In the genomic region with DNA sequence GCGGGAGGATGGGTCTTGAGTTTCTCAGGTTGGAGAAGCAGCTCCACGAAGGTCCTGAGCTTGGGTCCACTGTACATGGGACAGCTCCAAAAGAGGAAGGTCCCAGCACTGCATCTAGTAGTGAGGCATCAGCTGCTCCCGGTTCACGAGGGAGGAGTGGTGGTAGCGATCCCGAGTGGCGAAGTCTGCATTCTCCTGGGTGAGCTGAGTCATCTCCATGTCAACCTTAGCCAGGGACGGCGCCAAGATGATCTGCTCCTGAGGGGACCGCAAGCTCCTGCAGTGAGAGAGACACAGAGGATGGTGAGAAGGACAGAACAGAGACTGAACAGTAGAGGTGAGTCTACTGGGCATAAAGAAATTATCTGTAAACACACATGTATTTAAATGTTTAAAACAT, we compare ENCODE assay signal across 20 cellular contexts. TPM values are rescaled to one million over a fixed set of nuclear protein-coding genes. Genes with fewer than 3 reads are reported as not detected.
DNase-seq lines count a peak whose midpoint lies in the region; ATAC-seq, FAIRE-seq and TF ChIP-seq lines count a peak whose summit lies in the region.
"Had no signal": no experiment of that assay in that cellular context is flagged by ENCODE, and none has a peak within 500 bp of the region (broad histone marks: within the 10 kb centered on the region; RNA-seq: fewer than 3 reads in every experiment).

No MANE protein-coding gene starts in this region.

- TF ChIP-seq EP300 in GM12878 (IDR thresholded peaks at IDR 0.05; ENCODE audit: borderline replicate concordance in 1 of 2, control insufficient read depth in 1 of 2, low read depth in 2 of 2, low read length in 2 of 2) (no peak), HepG2 (IDR thresholded peaks at IDR 0.05; ENCODE audit: low read depth in 2 of 2, low read length in 2 of 2) (no peak), HepG2 (CRISPR knock-in tag; IDR thresholded peaks at IDR 0.05; ENCODE audit: borderline replicate concordance) (no peak)

- H3K4me2 ChIP-seq in Karpas-422 (ENCODE audit: low read depth, low read length, poor library complexity, severe bottlenecking) (no peak overlapping the region), GM12878 (ENCODE audit: control insufficient read depth, insufficient read depth) (no peak overlapping the region), HepG2 (ENCODE audit: low read depth, low read length) (no peak overlapping the region)

- TF ChIP-seq RAD21 in GM12878 (IDR thresholded peaks at IDR 0.05; ENCODE audit: insufficient read depth, low read depth, low read length), result no peak
- no peak for TF ChIP-seq RAD21 in HepG2 (CRISPR knock-in tag; IDR thresholded peaks at IDR 0.05)

- peaks cover 30% of the 10 kb centered on the region for H3K4me1 ChIP-seq in Karpas-422 (ENCODE audit: low read length)
- peaks cover 9% of the 10 kb centered on the region for H3K4me1 ChIP-seq in GM12878 (ENCODE audit: control insufficient read depth, insufficient read depth, low read length)
- H3K4me1 ChIP-seq in HepG2 (ENCODE audit: insufficient read depth, low read length), result peaks cover 24% of the 10 kb centered on the region
- H3K4me1 ChIP-seq in adrenal gland (replicated peaks in 1 of 2), result peaks cover 0 to 4% of the 10 kb centered on the region in 2 donors
- H3K4me1 ChIP-seq: transverse colon had no signal

- CTCF ChIA-PET in GM12878 (lab: Yijun Ruan, JAX) (interaction anchor here (0.7 kb wide), 1 partner anchor 333 kb away, joined by 3 read pairs; no protein-coding TSS in a partner anchor), HepG2 (lab: Yijun Ruan, JAX; ENCODE audit: low intra/inter-chr PET ratio, low total read pairs) (no interaction called here)

- no peaks in the 10 kb centered on the region for H3K9me2 ChIP-seq in Karpas-422 (replicated peaks; ENCODE audit: insufficient read depth, low read length)

- H3K79me2 ChIP-seq in Karpas-422 (ENCODE audit: low read length) (peaks cover 7% of the 10 kb centered on the region; the same call in 1 of the 2 replicates), GM12878 (ENCODE audit: control insufficient read depth, insufficient read depth, low read length) (no peaks in the 10 kb centered on the region; the same call in 1 of the 2 replicates), HepG2 (ENCODE audit: insufficient read depth, low read length) (no peaks in the 10 kb centered on the region)

- H2AFZ ChIP-seq in Karpas-422 (ENCODE audit: low read length), result no peak overlapping the region
- H2AFZ ChIP-seq in GM12878 (ENCODE audit: control insufficient read depth, low read depth, low read length), result no peak overlapping the region
- no peak overlapping the region for H2AFZ ChIP-seq in HepG2 (ENCODE audit: low read length)

- POLR2A ChIA-PET in GM12878 (lab: Charles Lee) (interaction anchor here (0.6 to 0.7 kb wide), 3 partner anchors 9 to 97 kb away, joined by 3 read pairs; no protein-coding TSS in a partner anchor), HepG2 (lab: Yijun Ruan, JAX) (interaction anchor here (0.6 kb wide), 1 partner anchor 1470 kb away, joined by 3 read pairs; no protein-coding TSS in a partner anchor)

- in situ Hi-C loops in GM12878 (cut with MboI), result no loop called here
- in situ Hi-C loops in HepG2 (cut with HindIII; ENCODE audit: extremely low pct_ligation_motif_present, low pct_unique_long_range_greater_than_20kb), result no loop called here

- no peak for FAIRE-seq in GM12878 (lab: Jason Lieb, UNC)
- no peak for FAIRE-seq in HepG2 (lab: Jason Lieb, UNC)

- intact Hi-C loops in GM12878 (cut with micrococcal nuclease; ENCODE audit: unreplicated experiment), result no loop called here
- intact Hi-C loops in HepG2 (cut with micrococcal nuclease; ENCODE audit: unreplicated experiment), result no loop called here
- intact Hi-C loops in Right ventricle myocardium superior (cut with DNase I), result no loop called here
- intact Hi-C loops in adrenal gland (cut with DNase I), result no loop called here

- H3K27ac ChIP-seq in Karpas-422 (ENCODE audit: low read length), result 0 out of 2 replicates have a peak overlapping the region, but pooled peaks have one; percentile 37
- no peak overlapping the region for H3K27ac ChIP-seq in GM12878 (ENCODE audit: control insufficient read depth, insufficient read depth)
- H3K27ac ChIP-seq in HepG2 (ENCODE audit: extremely low read length, insufficient read depth, low read length), result no peak overlapping the region
- H3K27ac ChIP-seq in adrenal gland, result no peak overlapping the region
- H3K27ac ChIP-seq: 22Rv1, cardiac muscle cell, SK-N-MC, transverse colon, VCaP had no signal

- H3K4me3 ChIP-seq in Karpas-422 (ENCODE audit: low read length) (no peak overlapping the region), GM12878 (no peak overlapping the region), HepG2 (replicated peaks in 1 of 3; ENCODE audit: insufficient read depth in 1 of 3, low read depth in 2 of 3, low read length in 3 of 3) (no peak overlapping the region), adrenal gland (no peak overlapping the region)
- H3K4me3 ChIP-seq: cardiac muscle cell, SK-N-MC, transverse colon had no signal

- H3K9me3 ChIP-seq in Karpas-422 (ENCODE audit: low read length) (no peaks in the 10 kb centered on the region), GM12878 (replicated peaks; ENCODE audit: control insufficient read depth, insufficient read depth, low read length) (no peaks in the 10 kb centered on the region), HepG2 (ENCODE audit: low read length) (no peaks in the 10 kb centered on the region), adrenal gland (replicated peaks in 1 of 3) (no peaks in the 10 kb centered on the region)
- H3K9me3 ChIP-seq: transverse colon had no signal

- H4K20me1 ChIP-seq in Karpas-422 (ENCODE audit: insufficient read depth, low read depth, low read length) (0 out of 2 replicates have a peak, but pooled peaks cover 4% of the 10 kb centered on the region), GM12878 (ENCODE audit: control insufficient read depth, insufficient read depth) (no peaks in the 10 kb centered on the region), HepG2 (ENCODE audit: insufficient read depth, low read length) (no peaks in the 10 kb centered on the region)

- BruUV-seq in GM12878 (replicated peaks; lab: Mats Ljungman, UMichigan) (TSS peak; percentile 31), HepG2 (replicated peaks; lab: Mats Ljungman, UMichigan) (no TSS peak)

- DNase-seq in A172 (ENCODE audit: low spot score) (peak; percentile 81), Karpas-422 (no peak), GM12878 (ENCODE audit: low read depth, low spot score) (no peak), HepG2 (ENCODE audit: low spot score) (no peak), ureter (ENCODE audit: low spot score) (no peak), MV-4-11 (lab: John Stamatoyannopoulos, UW) (no peak), Right ventricle myocardium superior (no peak), adrenal gland (no peak)
- DNase-seq: activated CD4-positive, alpha-beta T cell treated with anti-CD3 and anti-CD28 coated beads for 48 hours; activated T-cell treated with anti-CD3 and anti-CD28 coated beads, Interleukin-2, amount 50 U/mL, for 24 hours; dermis blood vessel endothelial cell; H7; mammary epithelial cell; NCI-H1436; NCI-H524 treated with DMSO at 0.1 percent for 48 hours; transverse colon had no signal

- TF ChIP-seq CTCF in GM12878 (IDR thresholded peaks at IDR 0.05 in 2 of 3, conservative IDR thresholded peaks at IDR 0.05 in 1 of 3; ENCODE audit: control insufficient read depth in 2 of 3, extremely low read depth in 1 of 3, insufficient read depth in 1 of 3, low read depth in 3 of 3, low read length in 3 of 3) (no peak), HepG2 (CRISPR knock-in tag; IDR thresholded peaks at IDR 0.05) (no peak), adrenal gland (IDR thresholded peaks at IDR 0.05) (no peak)

- H3K36me3 ChIP-seq in Karpas-422 (ENCODE audit: insufficient read depth, low read length) (peaks cover 49% of the 10 kb centered on the region), GM12878 (ENCODE audit: control insufficient read depth in 2 of 2, insufficient read depth in 2 of 2, low read length in 1 of 2) (peaks cover 3 to 24% of the 10 kb centered on the region in 2 experiments), HepG2 (replicated peaks in 1 of 2; ENCODE audit: control insufficient read depth in 1 of 2, insufficient read depth in 2 of 2, low read length in 2 of 2) (no peaks in the 10 kb centered on the region), adrenal gland (replicated peaks in 1 of 2) (no peaks in the 10 kb centered on the region)
- H3K36me3 ChIP-seq: cardiac muscle cell, transverse colon had no signal

- no peak for ATAC-seq in GM12878
- ATAC-seq in HepG2, result no peak; the same call in 2 of the 3 replicates
- ATAC-seq in Right ventricle myocardium superior (ENCODE audit: poor library complexity), result no peak

- RAD21 ChIA-PET in GM12878 (lab: Charles Lee; ENCODE audit: unreplicated experiment), result interaction anchor here (1.1 to 1.2 kb wide), 2 partner anchors 36 to 149 kb away, joined by 3 to 5 read pairs; a partner anchor contains a TSS

- WGBS in GM12878 (ENCODE audit: insufficient coverage, insufficient replicate concordance, low lambda C conversion rate, missing lambda C conversion rate), result 87% methylated on average over 10 of the region's 10 CpGs
- 45% methylated on average over 10 of the region's 10 CpGs for WGBS in HepG2 (ENCODE audit: low lambda C conversion rate)
- 83 to 84% (median 84%) methylated on average over 10 of the region's 10 CpGs for WGBS in adrenal gland, 4 donors

- no peaks in the 10 kb centered on the region for H3K27me3 ChIP-seq in Karpas-422 (ENCODE audit: low read length)
- no peaks in the 10 kb centered on the region for H3K27me3 ChIP-seq in GM12878 (replicated peaks in 1 of 2; ENCODE audit: control insufficient read depth in 2 of 2, insufficient read depth in 2 of 2, low read length in 1 of 2)
- H3K27me3 ChIP-seq in HepG2 (ENCODE audit: control insufficient read depth in 1 of 2, insufficient read depth in 2 of 2, low read length in 2 of 2), result peaks cover 0 to 1% of the 10 kb centered on the region in 2 experiments; a peak in 2 of 5 replicates
- no peaks in the 10 kb centered on the region for H3K27me3 ChIP-seq in adrenal gland
- H3K27me3 ChIP-seq: cardiac muscle cell, transverse colon had no signal

- H3K9ac ChIP-seq in Karpas-422 (ENCODE audit: low read length) (no peak overlapping the region), GM12878 (ENCODE audit: control insufficient read depth, insufficient read depth, low read length) (no peak overlapping the region), HepG2 (ENCODE audit: insufficient read depth, low read depth, low read length) (no peak overlapping the region)

- SMC1A ChIA-PET in GM12878 (lab: Charles Lee; ENCODE audit: uncharacterized antibody, unreplicated experiment), result interaction anchor here (1.3 kb wide), 1 partner anchor 23 kb away, joined by 3 read pairs; no protein-coding TSS in a partner anchor

- TF ChIP-seq POLR2A in GM12878 (IDR thresholded peaks at IDR 0.05; ENCODE audit: low read depth, low read length) (no peak), HepG2 (IDR thresholded peaks at IDR 0.05; ENCODE audit: insufficient read depth in 1 of 2, low read depth in 2 of 2, low read length in 2 of 2) (no peak), adrenal gland (IDR thresholded peaks at IDR 0.05) (no peak)

RNA-seq across cellular contexts. Expression of a gene that starts 28.0 kb away (rescaled TPM):
- 47.2 and 71.4 TPM in 2 replicates for total RNA-seq in A172 (2014; rRNA removed; shearing (Covaris generic))
- 57.3 and 57.9 TPM in 2 replicates for total RNA-seq in Karpas-422 (2014; rRNA removed; shearing (Covaris generic); ENCODE audit: low replicate concordance)
- total RNA-seq in GM12878 (2013; cell fraction: nucleolus; rRNA removed), result 72.0 and 76.9 TPM in 2 replicates
- 10.5 and 10.9 TPM in 2 replicates for total RNA-seq in GM12878 (2014; rRNA removed)
- 8.4 and 10.1 TPM in 2 replicates for total RNA-seq in GM12878 (2014; rRNA removed; fragmentation: Illumina TruSeq; extraction: Trizol)
- 31.1 and 32.1 TPM in 2 replicates for total RNA-seq in GM12878 (2021)
- polyA plus RNA-seq in GM12878 (2011; ENCODE audit: low read depth), result 10.0 TPM
- polyA plus RNA-seq in GM12878 (2011; rRNA removed), result 3.4 and 6.8 TPM in 2 replicates
- polyA plus RNA-seq in GM12878 (2011; cell fraction: cytosol; rRNA removed), result 3.6 and 7.3 TPM in 2 replicates
- 10.7 and 12.9 TPM in 2 replicates for polyA plus RNA-seq in GM12878 (2011; cell fraction: nucleus; rRNA removed)
- 10.5 and 16.4 TPM in 2 replicates for polyA plus RNA-seq in GM12878 (2012)
- polyA plus RNA-seq in GM12878 (2014; fragmentation: Illumina TruSeq; extraction: Trizol), result 21.6 and 22.2 TPM in 2 replicates
- polyA plus RNA-seq in GM12878 (2014; fragmentation: Nextera tagmentation; extraction: Ambion mirVana), result 1 to 10 TPM; 2.2 to 4.1 TPM
- polyA plus RNA-seq in GM12878 (2014; rRNA removed), result 10.5 and 13.4 TPM in 2 replicates
- 1 to 10 TPM; 2.7 TPM for polyA plus RNA-seq in GM12878 (2016; fragmentation: Nextera tagmentation; extraction: Ambion mirVana)
- polyA minus RNA-seq in GM12878 (2011; rRNA and poly(A)+ RNA removed), result 10.7 and 19.5 TPM in 2 replicates
- polyA minus RNA-seq in GM12878 (2011; cell fraction: cytosol; rRNA and poly(A)+ RNA removed), result 9.9 and 13.2 TPM in 2 replicates
- 6.5 and 13.8 TPM in 2 replicates for polyA minus RNA-seq in GM12878 (2011; cell fraction: nucleus; rRNA and poly(A)+ RNA removed)
- total RNA-seq in HepG2 (2016; rRNA removed; fragmentation: Illumina TruSeq; extraction: Trizol), result 9.7 and 10.7 TPM in 2 replicates
- 1.1 TPM in 2 replicates for total RNA-seq in HepG2 (2016; cell fraction: cytosol; rRNA removed; fragmentation: Illumina TruSeq; extraction: Trizol; ENCODE audit: low read depth)
- 6.8 and 9.0 TPM in 2 replicates for total RNA-seq in HepG2 (2016; cell fraction: insoluble cytoplasmic fraction; rRNA removed; fragmentation: Illumina TruSeq; extraction: Trizol)
- total RNA-seq in HepG2 (2016; cell fraction: membrane; rRNA removed; fragmentation: Illumina TruSeq; extraction: Trizol), result 3.2 and 3.3 TPM in 2 replicates
- total RNA-seq in HepG2 (2016; cell fraction: nucleus; rRNA removed; fragmentation: Illumina TruSeq; extraction: Trizol), result 17.3 and 19.4 TPM in 2 replicates
- polyA plus RNA-seq in HepG2 (2011; rRNA removed), result 11.6 and 18.2 TPM in 2 replicates
- 8.6 and 8.8 TPM in 2 replicates for polyA plus RNA-seq in HepG2 (2011; cell fraction: cytosol; rRNA removed)
- 17.9 and 23.5 TPM in 2 replicates for polyA plus RNA-seq in HepG2 (2011; cell fraction: nucleus; rRNA removed)
- polyA plus RNA-seq in HepG2 (2012), result 12.1 and 14.0 TPM in 2 replicates
- polyA plus RNA-seq in HepG2 (2016; cell fraction: cytosol; fragmentation: Illumina TruSeq; extraction: Trizol; ENCODE audit: low read depth), result 0.46 and 0.52 TPM in 2 replicates
- polyA plus RNA-seq in HepG2 (2016; cell fraction: insoluble cytoplasmic fraction; fragmentation: Illumina TruSeq; extraction: Trizol; ENCODE audit: low read depth), result 5.4 and 5.8 TPM in 2 replicates
- polyA plus RNA-seq in HepG2 (2016; cell fraction: membrane; fragmentation: Illumina TruSeq; extraction: Trizol; ENCODE audit: low read depth), result 0.69 and 0.92 TPM in 2 replicates
- 14.9 and 16.7 TPM in 2 replicates for polyA plus RNA-seq in HepG2 (2016; cell fraction: nucleus; fragmentation: Illumina TruSeq; extraction: Trizol; ENCODE audit: insufficient read depth, low read depth)
- polyA minus RNA-seq in HepG2 (2011; rRNA and poly(A)+ RNA removed; ENCODE audit: low replicate concordance), result 51.4 and 72.4 TPM in 2 replicates
- 23.5 and 27.8 TPM in 2 replicates for polyA minus RNA-seq in HepG2 (2011; cell fraction: cytosol; rRNA and poly(A)+ RNA removed)
- polyA minus RNA-seq in HepG2 (2011; cell fraction: nucleus; rRNA and poly(A)+ RNA removed), result 17.8 and 25.8 TPM in 2 replicates
- total RNA-seq in ureter, result 78.3 TPM
- 91.1 TPM for total RNA-seq in Right ventricle myocardium superior
- total RNA-seq in adrenal gland, result 100 to 1,000 TPM in 1 of 8 donors, 10 to 100 TPM in 7; 32.0 to 107 (median 45.8) TPM
- 10 to 100 TPM in 1 of 3 donors, 1 to 10 TPM in 2; 6.2 to 29.0 (median 8.4) TPM for polyA plus RNA-seq in adrenal gland
